Comparison of ENCODE assay signal across 18 cellular contexts in genomic region chr10:7697304-7697822, GRCh38. TPM values are rescaled to one million over a fixed set of nuclear protein-coding genes. Genes with fewer than 3 reads are reported as not detected.
DNase-seq lines count a peak whose midpoint lies in the region; ATAC-seq and TF ChIP-seq lines count a peak whose summit lies in the region.
"Had no signal": no experiment of that assay in that cellular context is flagged by ENCODE, and none has a peak within 500 bp of the region (broad histone marks: within the 10 kb centered on the region; RNA-seq: fewer than 3 reads in every experiment).

No MANE protein-coding gene starts in this region.

- peaks cover 18% of the 10 kb centered on the region for H3K27me3 ChIP-seq in left ventricle myocardium inferior (ENCODE audit: low read depth)
- no peaks in the 10 kb centered on the region for H3K27me3 ChIP-seq in right lobe of liver
- H3K27me3 ChIP-seq in upper lobe of left lung, result no peaks in the 10 kb centered on the region
- H3K27me3 ChIP-seq: BLaER1 treated with 17β-estradiol and CSF1 and Interleukin-3, amounts not matched to agents 10 nM and 100 nM; SJSA1 had no signal

- peaks cover 7% of the 10 kb centered on the region in 2 donors for H3K36me3 Mint-ChIP-seq in activated T-cell treated with anti-CD3 and anti-CD28 coated beads, Interleukin-2, amount 50 U/mL, for 72 hours (ENCODE audit: insufficient read depth in 2 of 2)

- H3K4me1 ChIP-seq in left ventricle myocardium inferior (peaks cover 13% of the 10 kb centered on the region), right lobe of liver (peaks cover 0 to 52% (median 21%) of the 10 kb centered on the region in 4 donors), upper lobe of left lung (no peaks in the 10 kb centered on the region)
- H3K4me1 ChIP-seq: SJSA1 had no signal

- no peaks in the 10 kb centered on the region for H3K36me3 ChIP-seq in left ventricle myocardium inferior
- no peaks in the 10 kb centered on the region for H3K36me3 ChIP-seq in right lobe of liver
- no peaks in the 10 kb centered on the region for H3K36me3 ChIP-seq in upper lobe of left lung
- H3K36me3 ChIP-seq: SJSA1 had no signal

- TF ChIP-seq CTCF in left ventricle myocardium inferior (IDR thresholded peaks at IDR 0.05; ENCODE audit: borderline replicate concordance) (no peak), right lobe of liver (IDR thresholded peaks at IDR 0.05) (no peak), upper lobe of left lung (IDR thresholded peaks at IDR 0.05) (no peak)

- H3K27me3 Mint-ChIP-seq in activated T-cell treated with anti-CD3 and anti-CD28 coated beads, Interleukin-2, amount 50 U/mL, for 72 hours (ENCODE audit: low read depth), result peaks cover 18% of the 10 kb centered on the region

- WGBS in right lobe of liver (ENCODE audit: insufficient coverage, low coverage, low lambda C conversion rate, missing lambda C conversion rate), result 52% methylated on average over 5 of the region's 8 CpGs
- WGBS in upper lobe of left lung, 2 donors, result 80 to 81% methylated on average over 8 of the region's 8 CpGs

- no peak for DNase-seq in Right ventricle myocardium superior
- DNase-seq in left ventricle myocardium inferior, result no peak
- DNase-seq in cerebellar cortex (ENCODE audit: low spot score), result peak; percentile 63
- DNase-seq in right lobe of liver, result no peak
- DNase-seq in NCI-H1930 (lab: John Stamatoyannopoulos, UW), result no peak
- DNase-seq in upper lobe of left lung, result no peak
- DNase-seq in activated T-cell treated with anti-CD3 and anti-CD28 coated beads, Interleukin-2, amount 50 U/mL, for 72 hours, result no peak
- DNase-seq: HFFc6, NCI-H2029, NCI-H2171, OCI-M1 had no signal

- H3K4me3 ChIP-seq in left ventricle myocardium inferior (no peak overlapping the region), right lobe of liver (no peak overlapping the region), upper lobe of left lung (no peak overlapping the region)
- H3K4me3 ChIP-seq: BLaER1 treated with 17β-estradiol and CSF1 and Interleukin-3, amounts not matched to agents 10 nM and 100 nM; SJSA1 had no signal

- ATAC-seq in Right ventricle myocardium superior (ENCODE audit: poor library complexity) (peak; percentile 48), right lobe of liver (peak in 3 of 4 donors; percentile 2 to 33 (median 15)), HG02798 (IDR thresholded peaks at IDR 0.05; ENCODE audit: poor library complexity, unreplicated experiment) (no peak), upper lobe of left lung (ENCODE audit: low FRiP score in 2 of 2) (no peak)
- ATAC-seq in activated T-cell treated with anti-CD3 and anti-CD28 coated beads, Interleukin-2, amount 50 U/mL, for 72 hours (replicated peaks in 1 of 2), result no peak

- no peak overlapping the region for H3K27ac ChIP-seq in left ventricle myocardium inferior (replicated peaks)
- peak overlapping the region; percentile 6 to 87 (median 39) for H3K27ac ChIP-seq in right lobe of liver
- no peak overlapping the region for H3K27ac ChIP-seq in upper lobe of left lung
- H3K27ac ChIP-seq: BLaER1 treated with 17β-estradiol and CSF1 and Interleukin-3, amounts not matched to agents 10 nM and 100 nM; RWPE1; SJSA1 had no signal

- TF ChIP-seq EP300 in upper lobe of left lung (IDR thresholded peaks at IDR 0.05), result no peak

- no peak overlapping the region for H3K4me3 Mint-ChIP-seq in activated T-cell treated with anti-CD3 and anti-CD28 coated beads, Interleukin-2, amount 50 U/mL, for 72 hours
- H3K4me3 Mint-ChIP-seq: HFFc6 had no signal

- no peak overlapping the region for H3K27ac Mint-ChIP-seq in activated T-cell treated with anti-CD3 and anti-CD28 coated beads, Interleukin-2, amount 50 U/mL, for 72 hours
- H3K27ac Mint-ChIP-seq: HFFc6 had no signal

- H3K9me3 ChIP-seq in left ventricle myocardium inferior (replicated peaks), result peaks cover 11% of the 10 kb centered on the region
- no peaks in the 10 kb centered on the region for H3K9me3 ChIP-seq in right lobe of liver
- peaks cover 0 to 6% (median 2%) of the 10 kb centered on the region in 4 donors for H3K9me3 ChIP-seq in upper lobe of left lung

- H3K9me3 Mint-ChIP-seq in activated T-cell treated with anti-CD3 and anti-CD28 coated beads, Interleukin-2, amount 50 U/mL, for 72 hours, result peaks cover 3 to 6% of the 10 kb centered on the region in 2 donors

- TF ChIP-seq POLR2A in right lobe of liver (IDR thresholded peaks at IDR 0.05), result no peak
- no peak for TF ChIP-seq POLR2A in upper lobe of left lung (IDR thresholded peaks at IDR 0.05)

- intact Hi-C loops in Right ventricle myocardium superior (cut with DNase I) (no loop called here), left ventricle myocardium inferior (cut with micrococcal nuclease) (no loop called here), right lobe of liver (cut with DNase I) (no loop called here)

- H3K4me1 Mint-ChIP-seq in activated T-cell treated with anti-CD3 and anti-CD28 coated beads, Interleukin-2, amount 50 U/mL, for 72 hours (ENCODE audit: low read depth), result no peaks in the 10 kb centered on the region

RNA-seq across cellular contexts. Expression of gene ITIH2, which starts 5.8 kb away (rescaled TPM):
- not detected for total RNA-seq in Right ventricle myocardium superior
- total RNA-seq in left ventricle myocardium inferior, result not detected
- total RNA-seq in right lobe of liver, result 1,000 to 10,000 TPM in 1 of 6 experiments, 100 to 1,000 TPM in 5; 399 to 1,113 (median 694) TPM
- total RNA-seq in upper lobe of left lung, result 1 to 10 TPM in 1 of 6 donors, under 1 TPM in 2, not detected in 3; 0.61 to 1.5 (median 0.61) TPM
- total RNA-seq in activated T-cell treated with anti-CD3 and anti-CD28 coated beads, Interleukin-2, amount 50 U/mL, for 72 hours, result not detected
- total RNA-seq: A172, HFFc6, HT-29, LHCN-M2, SJSA1 had no signal

RNA-seq across cellular contexts. Expression of gene ITIH5, which starts 30.6 kb away (rescaled TPM):
- total RNA-seq in Right ventricle myocardium superior (8.5 TPM), left ventricle myocardium inferior (10.8 TPM), right lobe of liver (under 1 TPM; 0.20 to 0.62 (median 0.48) TPM), upper lobe of left lung (10 to 100 TPM in 5 of 6 donors, 1 to 10 TPM in 1; 9.7 to 21.0 (median 11.6) TPM)
- total RNA-seq in activated T-cell treated with anti-CD3 and anti-CD28 coated beads, Interleukin-2, amount 50 U/mL, for 72 hours, result not detected
- total RNA-seq: HFFc6, HT-29, LHCN-M2 had no signal

Comparison
In these comparisons a context has a peak if more than half of its experiments do, and no peak if none do; other contexts are left out.
1. ATAC-seq: peak in Right ventricle myocardium superior (single experiment) and right lobe of liver (3 of 4); none in HG02798 (single experiment), upper lobe of left lung (0 of 2) and activated T-cell treated with anti-CD3 and anti-CD28 coated beads, Interleukin-2, amount 50 U/mL, for 72 hours (0 of 2).
2. H3K27ac ChIP-seq: peak in right lobe of liver (3 of 3); none in left ventricle myocardium inferior (single experiment) and upper lobe of left lung (0 of 4).
3. RNA of gene ITIH2, which starts 5.8 kb away (total RNA-seq): 399 to 1,113 TPM in right lobe of liver; 0.61 to 1.5 TPM in upper lobe of left lung, not detected in Right ventricle myocardium superior (single experiment), not detected in left ventricle myocardium inferior (single experiment) and not detected in activated T-cell treated with anti-CD3 and anti-CD28 coated beads, Interleukin-2, amount 50 U/mL, for 72 hours; every median in the first group is over 100 times any median in the second.